In the genomic region with DNA sequence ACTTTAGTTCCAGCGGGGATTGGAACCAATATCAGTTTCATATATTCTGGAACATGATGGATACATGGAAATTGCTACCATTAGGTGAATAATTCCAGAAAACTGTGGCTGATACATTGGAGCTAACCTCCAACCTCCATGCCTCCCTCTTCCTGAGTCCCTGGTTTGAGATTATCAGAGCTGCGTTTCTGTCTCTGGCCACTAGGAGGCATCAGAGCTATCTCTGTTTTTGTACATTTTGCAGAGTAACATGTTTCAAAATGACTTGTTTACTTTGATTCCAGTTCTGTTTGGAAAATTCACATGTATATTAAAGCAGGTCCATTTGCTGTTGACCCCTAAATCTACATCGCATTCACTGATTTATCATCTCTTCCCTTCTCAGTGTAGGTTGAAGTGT, we compare ENCODE assay signal across 9 cellular contexts. TPM values are rescaled to one million over a fixed set of nuclear protein-coding genes. Genes with fewer than 3 reads are reported as not detected.
DNase-seq lines count a peak whose midpoint lies in the region; ATAC-seq, FAIRE-seq and TF ChIP-seq lines count a peak whose summit lies in the region.
"Had no signal": no experiment of that assay in that cellular context is flagged by ENCODE, and none has a peak within 500 bp of the region (broad histone marks: within the 10 kb centered on the region; RNA-seq: fewer than 3 reads in every experiment).

No MANE protein-coding gene starts in this region.

- no peaks in the 10 kb centered on the region for H3K36me3 ChIP-seq in hepatocyte (replicated peaks; ENCODE audit: insufficient read depth, low read depth)

- H3K27me3 ChIP-seq in hepatocyte: no peaks in the 10 kb centered on the region

- TF ChIP-seq POLR2A in GM12891 (IDR thresholded peaks at IDR 0.05; ENCODE audit: low read depth, low read length) (no peak), NB4 (IDR thresholded peaks at IDR 0.05; ENCODE audit: extremely low read depth, insufficient read length) (no peak)

- H3K79me2 ChIP-seq in hepatocyte: no peaks in the 10 kb centered on the region

- H3K27ac ChIP-seq in hepatocyte: no peak overlapping the region

- H4K20me1 ChIP-seq in hepatocyte (ENCODE audit: insufficient read depth, poor library complexity, severe bottlenecking): no peaks in the 10 kb centered on the region

- no peak for FAIRE-seq in GM12891 (lab: Jason Lieb, UNC)

- no peak overlapping the region for H2AFZ ChIP-seq in hepatocyte

- ATAC-seq in HG03139 (IDR thresholded peaks at IDR 0.05; ENCODE audit: unreplicated experiment): no peak

- TF ChIP-seq CTCF in NB4 (IDR thresholded peaks at IDR 0.05; ENCODE audit: low read depth, low read length) (peak; percentile 74), hepatocyte (IDR thresholded peaks at IDR 0.05; ENCODE audit: poor library complexity) (peak; percentile 44)

- H3K4me3 ChIP-seq in NB4 (ENCODE audit: low read depth, low read length) (no peak overlapping the region), hepatocyte (no peak overlapping the region)

- H3K4me2 ChIP-seq in hepatocyte: no peak overlapping the region

- H3K4me1 ChIP-seq in hepatocyte (ENCODE audit: insufficient read depth): no peaks in the 10 kb centered on the region

- peak; percentile 8 for DNase-seq in Ammon's horn (ENCODE audit: low spot score)
- DNase-seq in GM12891 (ENCODE audit: insufficient read length, low spot score): peak; percentile 1
- peak; percentile 58 for DNase-seq in NB4 (ENCODE audit: low read depth)
- peak; percentile 61 for DNase-seq in activated effector memory CD4-positive, alpha-beta T cell treated with anti-CD3 and anti-CD28 coated beads, Interleukin-2, amount 50 U/mL, for 16 hours
- peak; percentile 12 for DNase-seq in hepatocyte (ENCODE audit: low spot score)
- peak; percentile 2 to 8 (median 2) for DNase-seq in stimulated activated CD4-positive, alpha-beta T cell treated with anti-CD3 and anti-CD28 coated beads, TNF-alpha, amount 100 ng/mL, for 48 hours (ENCODE audit: low read depth in 3 of 3)
- no peak for DNase-seq in cortex of kidney (lab: John Stamatoyannopoulos, UW)

- H3K9me2 ChIP-seq in hepatocyte (replicated peaks; ENCODE audit: insufficient read depth): no peaks in the 10 kb centered on the region

- no peaks in the 10 kb centered on the region for H3K9me3 ChIP-seq in hepatocyte (ENCODE audit: low read depth)

- WGBS in hepatocyte (ENCODE audit: low lambda C conversion rate, missing lambda C conversion rate): 65% methylated on average over 3 of the region's 3 CpGs

TF ChIP-seq in GM12891, 5 proteins besides CTCF, POLR2A, EP300 and RAD21:
- no peak for TF ChIP-seq PAX5 (IDR thresholded peaks at IDR 0.05; ENCODE audit: insufficient read depth, low read length, severe bottlenecking)
- no peak for TF ChIP-seq TAF1 (IDR thresholded peaks at IDR 0.05; ENCODE audit: low read depth, low read length)
- no peak for TF ChIP-seq POLR2AphosphoS5 (IDR thresholded peaks at IDR 0.05; ENCODE audit: low read depth, low read length)
- TF ChIP-seq POU2F2 (IDR thresholded peaks at IDR 0.05; ENCODE audit: low read depth, low read length): no peak
- no peak for TF ChIP-seq SPI1 (IDR thresholded peaks at IDR 0.05; ENCODE audit: low read depth, low read length)
TF ChIP-seq in GM12891: peak in this region for 0.

RNA-seq across cellular contexts. Expression of gene RAB40AL, which starts 2.4 kb away (rescaled TPM):
- polyA plus RNA-seq in GM12891 (2012; ENCODE audit: low read depth, missing spikeins): not detected
- 1.2 TPM in 1 of 2 replicates, not detected in the other for total RNA-seq in hepatocyte
- polyA plus RNA-seq in hepatocyte: 0.58 and 0.80 TPM in 2 replicates
- polyA plus RNA-seq: IgD-negative memory B cell had no signal
